Comparison of ENCODE assay signal across 12 cellular contexts in the genomic region with DNA sequence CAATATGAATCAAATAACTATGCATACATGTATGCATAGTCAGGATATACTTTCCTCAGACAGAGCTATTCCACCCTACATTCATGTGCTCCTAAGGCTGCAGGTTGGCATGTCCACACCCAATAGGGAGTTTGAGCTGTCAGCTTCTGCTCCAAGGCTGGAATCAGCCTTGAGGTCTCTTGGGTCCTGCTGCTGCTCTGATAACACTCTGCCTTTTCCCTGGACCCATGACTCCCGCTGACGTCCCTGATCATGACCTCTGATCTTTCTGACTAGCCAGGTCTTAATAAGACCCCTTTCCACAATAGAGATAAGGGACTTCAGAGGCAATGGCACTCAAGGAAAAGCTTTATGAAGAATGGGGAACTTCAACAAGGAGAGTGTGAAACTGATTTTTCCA. TPM values are rescaled to one million over a fixed set of nuclear protein-coding genes. Genes with fewer than 3 reads are reported as not detected.
DNase-seq lines count a peak whose midpoint lies in the region; ATAC-seq and TF ChIP-seq lines count a peak whose summit lies in the region.
"Had no signal": no experiment of that assay in that cellular context is flagged by ENCODE, and none has a peak within 500 bp of the region (broad histone marks: within the 10 kb centered on the region; RNA-seq: fewer than 3 reads in every experiment).

No MANE protein-coding gene starts in this region.

- no peak for DNase-seq in CD4-positive, CD25-positive, alpha-beta regulatory T cell
- no peak for DNase-seq in activated gamma-delta T cell treated with Interleukin-2 at 50 U/mL for 16 hours
- DNase-seq in HUDEP-2 (lab: John Stamatoyannopoulos, UW; ENCODE audit: unreplicated experiment in 76 of 76) = no peak
- DNase-seq: CD4-positive, alpha-beta memory T cell; DMS79 had no signal

- peaks cover 97% of the 10 kb centered on the region for H3K79me2 ChIP-seq in OCI-LY1 (ENCODE audit: insufficient read depth, low read length)

- H3K4me2 ChIP-seq in OCI-LY1 (ENCODE audit: low read length) = peak overlapping the region; percentile 29; the same call in 1 of the 2 replicates
- H3K4me2 ChIP-seq: KMS-11 had no signal

- peaks cover 30 to 91% (median 67%) of the 10 kb centered on the region in 4 donors for H3K4me1 Mint-ChIP-seq in CD4-positive, CD25-positive, alpha-beta regulatory T cell

- no peaks in the 10 kb centered on the region for H3F3A ChIP-seq in OCI-LY1 (ENCODE audit: insufficient read depth, low read length)

- TF ChIP-seq CTCF in OCI-LY1 (IDR thresholded peaks at IDR 0.05; ENCODE audit: low read length) (no peak), gastroesophageal sphincter (IDR thresholded peaks at IDR 0.05) (no peak)

- 81% methylated on average over 2 of the region's 2 CpGs; no CpG with 5 or more reads in 1 of the 2 donors for WGBS in gastroesophageal sphincter (ENCODE audit: low coverage in 1 of 2), 2 donors
- 94% methylated on average over 2 of the region's 2 CpGs for WGBS in thymus

- TF ChIP-seq POLR2A in gastroesophageal sphincter (IDR thresholded peaks at IDR 0.05) = no peak

- H3K27me3 ChIP-seq in CD4-positive, CD25-positive, alpha-beta regulatory T cell (ENCODE audit: control insufficient read depth, insufficient read depth, low read length) = no peaks in the 10 kb centered on the region
- no peaks in the 10 kb centered on the region for H3K27me3 ChIP-seq in OCI-LY1 (ENCODE audit: insufficient read depth, low read length)
- H3K27me3 ChIP-seq in gastroesophageal sphincter = no peaks in the 10 kb centered on the region
- no peaks in the 10 kb centered on the region for H3K27me3 ChIP-seq in thymus (ENCODE audit: control insufficient read depth, insufficient read depth)

- H3K27ac ChIP-seq in CD4-positive, CD25-positive, alpha-beta regulatory T cell (ENCODE audit: insufficient read depth, low read length, poor library complexity, severe bottlenecking) = no peak overlapping the region
- peak overlapping the region; percentile 91 for H3K27ac ChIP-seq in OCI-LY1 (ENCODE audit: low read depth, low read length, poor library complexity, severe bottlenecking)
- H3K27ac ChIP-seq in gastroesophageal sphincter = peak overlapping the region in 3 of 4 donors; percentile 11 to 19 (median 11)
- H3K27ac ChIP-seq in thymus (ENCODE audit: low read depth) = no peak overlapping the region
- H3K27ac ChIP-seq: KMS-11 had no signal

- peak overlapping the region; percentile 12; the same call in 1 of the 2 replicates for H3K9ac ChIP-seq in OCI-LY1 (ENCODE audit: low read length)
- H3K9ac ChIP-seq: KMS-11 had no signal

- peaks cover 0 to 1% (median 0%) of the 10 kb centered on the region in 7 donors for H3K9me3 Mint-ChIP-seq in CD4-positive, CD25-positive, alpha-beta regulatory T cell
- H3K9me3 Mint-ChIP-seq: CD4-positive, alpha-beta memory T cell; IgD-negative memory B cell had no signal

- peaks cover 30% of the 10 kb centered on the region for H3K4me1 ChIP-seq in CD4-positive, CD25-positive, alpha-beta regulatory T cell (ENCODE audit: control insufficient read depth, insufficient read depth, low read length, poor library complexity, severe bottlenecking)
- H3K4me1 ChIP-seq in OCI-LY1 (ENCODE audit: insufficient read depth, low read length, severe bottlenecking) (peaks cover 88% of the 10 kb centered on the region), gastroesophageal sphincter (peaks cover 5 to 77% (median 54%) of the 10 kb centered on the region in 3 donors), thymus (ENCODE audit: control insufficient read depth, insufficient read depth, low read length) (peaks cover 27% of the 10 kb centered on the region)

- no peaks in the 10 kb centered on the region for H3K9me3 ChIP-seq in CD4-positive, CD25-positive, alpha-beta regulatory T cell (ENCODE audit: control insufficient read depth in 2 of 2, low read length in 2 of 2)
- no peaks in the 10 kb centered on the region for H3K9me3 ChIP-seq in OCI-LY1 (ENCODE audit: low read length)
- H3K9me3 ChIP-seq in gastroesophageal sphincter = no peaks in the 10 kb centered on the region
- H3K9me3 ChIP-seq in thymus (ENCODE audit: control insufficient read depth) = no peaks in the 10 kb centered on the region
- H3K9me3 ChIP-seq: HAP-1 had no signal

- H3K36me3 Mint-ChIP-seq in CD4-positive, CD25-positive, alpha-beta regulatory T cell = peaks cover 8% of the 10 kb centered on the region

- peak overlapping the region in 1 of 4 donors; percentile 48 for H3K4me3 Mint-ChIP-seq in CD4-positive, CD25-positive, alpha-beta regulatory T cell
- H3K4me3 Mint-ChIP-seq: CD4-positive, alpha-beta memory T cell had no signal

- no peak overlapping the region for H3K4me3 ChIP-seq in CD4-positive, CD25-positive, alpha-beta regulatory T cell (ENCODE audit: low read depth, low read length)
- no peak overlapping the region for H3K4me3 ChIP-seq in OCI-LY1 (ENCODE audit: low read depth, low read length, poor library complexity, severe bottlenecking)
- no peak overlapping the region for H3K4me3 ChIP-seq in gastroesophageal sphincter
- H3K4me3 ChIP-seq in thymus (ENCODE audit: low read length) = peak overlapping the region; percentile 11
- H3K4me3 ChIP-seq: HAP-1 had no signal

- ATAC-seq in CD4-positive, CD25-positive, alpha-beta regulatory T cell (ENCODE audit: low read depth in 2 of 2) = no peak
- ATAC-seq in gastroesophageal sphincter = no peak
- no peak for ATAC-seq in HG03469 (IDR thresholded peaks at IDR 0.05; ENCODE audit: unreplicated experiment)

- H3K36me3 ChIP-seq in CD4-positive, CD25-positive, alpha-beta regulatory T cell (ENCODE audit: control insufficient read depth, insufficient read depth, low read length) = no peaks in the 10 kb centered on the region
- H3K36me3 ChIP-seq in OCI-LY1 (ENCODE audit: insufficient read depth, low read length) (peaks cover 59% of the 10 kb centered on the region), gastroesophageal sphincter (no peaks in the 10 kb centered on the region), thymus (ENCODE audit: control insufficient read depth, insufficient read depth) (peaks cover 24% of the 10 kb centered on the region)
- H3K36me3 ChIP-seq: HAP-1 had no signal

- H3K27ac Mint-ChIP-seq in CD4-positive, CD25-positive, alpha-beta regulatory T cell = peak overlapping the region; percentile 5 to 94 (median 75)

- H4K20me1 ChIP-seq in OCI-LY1 (ENCODE audit: insufficient read depth, low read length) = no peaks in the 10 kb centered on the region

- no peaks in the 10 kb centered on the region for H3K9me2 ChIP-seq in OCI-LY1 (ENCODE audit: low read depth, low read length)

- H2AFZ ChIP-seq in OCI-LY1 (ENCODE audit: low read length) = no peak overlapping the region

- TF ChIP-seq EP300 in gastroesophageal sphincter (IDR thresholded peaks at IDR 0.05) = no peak

- no peaks in the 10 kb centered on the region for H3K27me3 Mint-ChIP-seq in CD4-positive, CD25-positive, alpha-beta regulatory T cell
- H3K27me3 Mint-ChIP-seq: CD4-positive, alpha-beta memory T cell had no signal

RNA-seq across cellular contexts. Expression of a gene that starts 5.7 kb away (rescaled TPM):
- total RNA-seq in CD4-positive, CD25-positive, alpha-beta regulatory T cell = 57.2 TPM
- 1 to 10 TPM; 2.2 to 4.5 (median 3.9) TPM for polyA plus RNA-seq in CD4-positive, CD25-positive, alpha-beta regulatory T cell
- total RNA-seq in gastroesophageal sphincter = 10 to 100 TPM in 3 of 4 donors, 1 to 10 TPM in 1; 9.9 to 20.4 (median 16.4) TPM
- 56.8 TPM for polyA plus RNA-seq in thymus

Comparison
In these comparisons a context has a peak if more than half of its experiments do, and no peak if none do; other contexts are left out.
1. H3K27ac ChIP-seq: peak in OCI-LY1 (single experiment) and gastroesophageal sphincter (3 of 4); none in CD4-positive, CD25-positive, alpha-beta regulatory T cell (single experiment) and thymus (single experiment).